24 cellular contexts compared by ENCODE assay signal in genomic region chr10:118521415-118522117, GRCh38.
"Had no signal": no experiment of that assay in that cellular context is flagged by ENCODE, and none has a peak within 500 bp of the region (broad histone marks: within the 10 kb centered on the region; RNA-seq: fewer than 3 reads in every experiment).

No MANE protein-coding gene starts in this region.

- ATAC-seq: activated naive CD8-positive, alpha-beta T cell treated with anti-CD3 and anti-CD28 coated beads, Interleukin-2, amount 50 U/mL, for 24 hours; activated T-cell treated with anti-CD3 and anti-CD28 coated beads, Interleukin-2, amount 50 U/mL, for 4 hours; left cardiac atrium had no signal

- H3K9me3 Mint-ChIP-seq: activated T-helper 2 cell treated with anti-CD3 and anti-CD28 coated beads, Interferon-gamma antibody, Interleukin-2, Interleukin-4, amounts not matched to agents 10 μg/mL and 5 μg/mL and 100 μg/mL, durations not matched to agents 14 hours and 24 hours and 36 hours had no signal

- DNase-seq: activated CD4-positive, alpha-beta T cell treated with anti-CD3 and anti-CD28 coated beads for 1 hour; activated CD8-positive, alpha-beta memory T cell treated with anti-CD3 and anti-CD28 coated beads, Interleukin-2, amount 50 U/mL, for 4 hours; activated naive CD4-positive, alpha-beta T cell; activated naive CD8-positive, alpha-beta T cell treated with anti-CD3 and anti-CD28 coated beads, Interleukin-2, amount 50 U/mL, for 24 hours; activated T-cell treated with anti-CD3 and anti-CD28 coated beads, Interleukin-2, amount 50 U/mL, for 4 hours; cortex of kidney; erythroblast; glutamatergic neuron; hippocampal formation; left cardiac atrium; mesenchymal stem cell; ovary; spleen; stimulated activated CD4-positive, alpha-beta T cell treated with anti-CD3 and anti-CD28 coated beads, Interleukin-4, amount 100 ng/mL, for 1 hour; stimulated activated naive CD4-positive, alpha-beta T cell treated with Interleukin-2 at 50 U/mL for 16 hours; SW 1271; upper lobe of left lung; WERI-Rb-1 had no signal

- H3K4me3 Mint-ChIP-seq: activated naive CD8-positive, alpha-beta T cell treated with anti-CD3 and anti-CD28 coated beads, Interleukin-2, amount 50 U/mL, for 24 hours; activated T-cell treated with anti-CD3 and anti-CD28 coated beads, Interleukin-2, amount 50 U/mL, for 4 hours; nephron had no signal

- H3K27ac ChIP-seq: cardiac muscle cell, neutrophil, ovary, prostate gland, SK-N-MC, spleen, upper lobe of left lung, WERI-Rb-1 had no signal

- H3K4me1 Mint-ChIP-seq: activated naive CD8-positive, alpha-beta T cell treated with anti-CD3 and anti-CD28 coated beads, Interleukin-2, amount 50 U/mL, for 24 hours; nephron had no signal

- H3K27ac Mint-ChIP-seq: activated naive CD8-positive, alpha-beta T cell treated with anti-CD3 and anti-CD28 coated beads, Interleukin-2, amount 50 U/mL, for 24 hours; activated T-helper 2 cell treated with anti-CD3 and anti-CD28 coated beads, Interferon-gamma antibody, Interleukin-2, Interleukin-4, amounts not matched to agents 10 μg/mL and 5 μg/mL and 100 μg/mL, durations not matched to agents 14 hours and 24 hours and 36 hours; nephron had no signal
